1 cellular context compared by ENCODE assay signal in the genomic region with DNA sequence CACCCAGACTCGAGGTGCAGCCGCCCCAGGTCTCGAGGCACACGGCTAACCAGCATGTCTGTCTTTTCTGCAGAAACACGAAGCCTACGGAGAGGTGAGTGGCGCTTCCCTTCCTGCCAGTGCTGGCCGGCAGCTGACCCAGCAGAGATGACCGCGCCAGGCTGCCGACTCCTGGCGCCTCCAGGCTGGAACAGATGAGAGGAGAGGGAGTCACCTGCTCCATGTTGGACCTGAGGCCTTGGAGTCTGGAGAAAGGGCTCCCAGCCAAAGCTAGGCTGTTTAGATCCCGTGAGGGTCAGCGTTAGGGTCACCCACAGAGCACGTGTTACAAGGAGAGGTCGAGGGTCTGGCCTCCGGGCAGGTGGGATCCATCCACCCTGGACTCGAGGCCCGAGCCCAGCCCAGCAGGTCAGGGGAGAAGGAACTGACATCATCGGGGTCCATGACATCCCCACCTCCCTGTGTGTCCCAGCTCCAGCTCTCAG.
TF ChIP-seq lines count a peak whose summit lies in the region.

No MANE protein-coding gene starts in this region.

TF ChIP-seq in HepG2, 621 proteins besides CTCF, POLR2A, EP300 and RAD21:
- TF ChIP-seq, protein P1, sequence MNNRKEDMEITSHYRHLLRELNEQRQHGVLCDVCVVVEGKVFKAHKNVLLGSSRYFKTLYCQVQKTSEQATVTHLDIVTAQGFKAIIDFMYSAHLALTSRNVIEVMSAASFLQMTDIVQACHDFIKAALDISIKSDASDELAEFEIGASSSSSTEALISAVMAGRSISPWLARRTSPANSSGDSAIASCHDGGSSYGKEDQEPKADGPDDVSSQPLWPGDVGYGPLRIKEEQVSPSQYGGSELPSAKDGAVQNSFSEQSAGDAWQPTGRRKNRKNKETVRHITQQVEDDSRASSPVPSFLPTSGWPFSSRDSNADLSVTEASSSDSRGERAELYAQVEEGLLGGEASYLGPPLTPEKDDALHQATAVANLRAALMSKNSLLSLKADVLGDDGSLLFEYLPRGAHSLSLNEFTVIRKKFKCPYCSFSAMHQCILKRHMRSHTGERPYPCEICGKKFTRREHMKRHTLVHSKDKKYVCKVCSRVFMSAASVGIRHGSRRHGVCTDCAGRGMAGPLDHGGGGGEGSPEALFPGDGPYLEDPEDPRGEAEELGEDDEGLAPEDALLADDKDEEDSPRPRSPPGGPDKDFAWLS (CRISPR knock-in tag; IDR thresholded peaks at IDR 0.05; ENCODE audit: borderline replicate concordance): no peak
- TF ChIP-seq SNRNP70 (IDR thresholded peaks at IDR 0.05; ENCODE audit: low read depth, low read length) (no peak), ZSCAN21 (CRISPR knock-in tag; IDR thresholded peaks at IDR 0.05; ENCODE audit: borderline replicate concordance) (no peak), ZNF546 (CRISPR knock-in tag; conservative IDR thresholded peaks at IDR 0.05) (no peak)
- TF ChIP-seq, protein P2, sequence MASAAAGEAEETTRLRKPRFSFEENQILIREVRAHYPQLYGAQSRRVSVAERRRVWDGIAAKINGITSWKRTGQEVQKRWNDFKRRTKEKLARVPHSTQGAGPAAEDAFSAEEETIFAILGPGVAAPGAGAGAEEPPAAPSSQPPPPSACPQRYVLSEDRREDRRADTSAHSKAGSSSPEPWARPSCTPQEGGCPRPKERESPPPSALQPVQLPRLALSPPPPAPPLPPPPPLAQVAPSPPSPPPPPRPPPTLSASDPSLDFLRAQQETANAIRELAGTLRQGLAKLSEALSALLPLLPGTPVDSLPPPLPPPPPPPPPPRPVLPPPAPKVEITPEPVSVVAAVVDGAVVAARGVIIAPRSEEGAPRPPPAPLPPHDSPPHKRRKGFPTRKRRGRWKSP (CRISPR knock-in tag; IDR thresholded peaks at IDR 0.05): no peak
